12 cellular contexts compared by ENCODE assay signal in genomic region chr7:102337420-102337819, GRCh38. TPM values are rescaled to one million over a fixed set of nuclear protein-coding genes. Genes with fewer than 3 reads are reported as not detected.
"Had no signal": no experiment of that assay in that cellular context is flagged by ENCODE, and none has a peak within 500 bp of the region (broad histone marks: within the 10 kb centered on the region; RNA-seq: fewer than 3 reads in every experiment).

No MANE protein-coding gene starts in this region.

RNA-seq across cellular contexts. Expression of gene SPDYE6, which starts 18.8 kb away (rescaled TPM):
- total RNA-seq: activated CD4-positive, alpha-beta T cell treated with anti-CD3 and anti-CD28 coated beads, Interleukin-2, amount 10 ng/mL, durations not matched to agents 7 days and 5 days; activated CD8-positive, alpha-beta T cell treated with anti-CD3 and anti-CD28 coated beads, Interleukin-2, amount 10 ng/mL, durations not matched to agents 7 days and 5 days; activated naive CD8-positive, alpha-beta T cell treated with anti-CD3 and anti-CD28 coated beads, Interleukin-2, amount 10 ng/mL, durations not matched to agents 7 days and 5 days; activated T-helper 2 cell treated with anti-CD3 and anti-CD28 coated beads, Interferon-gamma antibody, Interleukin-2, Interleukin-4, amounts not matched to agents 10 μg/mL and 5 μg/mL and 100 μg/mL, durations not matched to agents 14 hours and 24 hours and 36 hours; ascending aorta; cardiac muscle cell; chondrocyte; colonic mucosa; M059J; Right ventricle myocardium inferior; T-helper 1 cell treated with Interleukin-12 subunit alpha and Interleukin-12 subunit beta and Interleukin-4 antibody, amounts not matched to agents 30 ng/mL and 1 ng/mL, for 36 hours; T-helper 2 cell treated with Interferon-gamma antibody and Interleukin-4, amounts not matched to agents 100 ng/mL and 5 ng/mL, for 36 hours had no signal
